ENCODE assay signal across 13 cellular contexts in genomic region chr9:70574222-70574837, GRCh38.
DNase-seq lines count a peak whose midpoint lies in the region; ATAC-seq, FAIRE-seq and TF ChIP-seq lines count a peak whose summit lies in the region.
"Had no signal": no experiment of that assay in that cellular context is flagged by ENCODE, and none has a peak within 500 bp of the region (broad histone marks: within the 10 kb centered on the region; RNA-seq: fewer than 3 reads in every experiment).

No MANE protein-coding gene starts in this region.

- peaks cover 26% of the 10 kb centered on the region for H3F3A ChIP-seq in GM23248 (ENCODE audit: insufficient read depth)

- H2AFZ ChIP-seq in GM23248 (no peak overlapping the region), astrocyte (ENCODE audit: low read depth, low read length) (no peak overlapping the region)

- WGBS in GM23248 (ENCODE audit: low coverage in 1 of 2, low lambda C conversion rate in 2 of 2, missing lambda C conversion rate in 2 of 2), 2 experiments: 2 to 3% methylated on average over 2 of the region's 2 CpGs
- WGBS in prostate gland: 20% methylated on average over 2 of the region's 2 CpGs

- no peaks in the 10 kb centered on the region for H3K36me3 Mint-ChIP-seq in astrocyte (ENCODE audit: low read depth, unreplicated experiment)
- H3K36me3 Mint-ChIP-seq: CD4-positive, CD25-positive, alpha-beta regulatory T cell had no signal

- H3K36me3 ChIP-seq in GM23248 (ENCODE audit: low read depth): no peaks in the 10 kb centered on the region
- no peaks in the 10 kb centered on the region for H3K36me3 ChIP-seq in astrocyte (ENCODE audit: insufficient read depth, low read length)
- no peaks in the 10 kb centered on the region for H3K36me3 ChIP-seq in prostate gland
- H3K36me3 ChIP-seq in BE2C: no peaks in the 10 kb centered on the region
- H3K36me3 ChIP-seq: suprapubic skin had no signal

- H3K9ac ChIP-seq in GM23248 (peak overlapping the region; percentile 40; the same call in 1 of the 2 replicates), astrocyte (ENCODE audit: low read length) (peak overlapping the region; percentile 12)

- H3K4me1 ChIP-seq in GM23248 (ENCODE audit: insufficient read depth): peaks cover 21% of the 10 kb centered on the region
- peaks cover 8% of the 10 kb centered on the region for H3K4me1 ChIP-seq in astrocyte (ENCODE audit: insufficient read depth, low read length)
- H3K4me1 ChIP-seq in prostate gland (replicated peaks): no peaks in the 10 kb centered on the region
- H3K4me1 ChIP-seq in BE2C: peaks cover 3% of the 10 kb centered on the region; the same call in 1 of the 2 replicates

- ATAC-seq in left cardiac atrium (peak; percentile 75 to 89), GM19023 (IDR thresholded peaks at IDR 0.05; ENCODE audit: unreplicated experiment) (no peak), GM21515 (IDR thresholded peaks at IDR 0.05; ENCODE audit: unreplicated experiment) (no peak)

- no peaks in the 10 kb centered on the region for H3K9me2 ChIP-seq in GM23248 (ENCODE audit: insufficient read depth)

- intact Hi-C loops in left cardiac atrium (cut with DNase I) (loop anchor here in 1 of 2 donors (10.0 kb wide), 1 partner anchor 80 kb away; no protein-coding TSS in a partner anchor), prostate gland (cut with DNase I) (no loop called here)

- H4K20me1 ChIP-seq in GM23248 (ENCODE audit: insufficient read depth) (no peaks in the 10 kb centered on the region), astrocyte (ENCODE audit: insufficient read depth, low read length) (no peaks in the 10 kb centered on the region)

- no peak for TF ChIP-seq CTCF in astrocyte (IDR thresholded peaks at IDR 0.05; ENCODE audit: insufficient read depth, low read depth, low read length)
- no peak for TF ChIP-seq CTCF in prostate gland (IDR thresholded peaks at IDR 0.05)
- no peak for TF ChIP-seq CTCF in BE2C (IDR thresholded peaks at IDR 0.05; ENCODE audit: low read depth, low read length)

- TF ChIP-seq POLR2A in prostate gland (IDR thresholded peaks at IDR 0.05) (no peak), GM12891 (IDR thresholded peaks at IDR 0.05; ENCODE audit: low read depth, low read length) (no peak)

- no peak overlapping the region for H3K4me3 ChIP-seq in GM23248
- no peak overlapping the region for H3K4me3 ChIP-seq in astrocyte (ENCODE audit: insufficient read depth, low read depth, low read length)
- no peak overlapping the region for H3K4me3 ChIP-seq in prostate gland
- no peak overlapping the region for H3K4me3 ChIP-seq in BE2C (ENCODE audit: low read depth, low read length)
- H3K4me3 ChIP-seq: SK-N-MC, suprapubic skin had no signal

- H3K27me3 ChIP-seq in GM23248 (replicated peaks; ENCODE audit: insufficient read depth) (no peaks in the 10 kb centered on the region), astrocyte (ENCODE audit: insufficient read depth, low read length) (no peaks in the 10 kb centered on the region), prostate gland (replicated peaks; ENCODE audit: insufficient read depth) (no peaks in the 10 kb centered on the region), BE2C (no peaks in the 10 kb centered on the region)
- H3K27me3 ChIP-seq: suprapubic skin had no signal

- H3K4me2 ChIP-seq in GM23248 (ENCODE audit: unreplicated experiment): peak overlapping the region; percentile 37
- peak overlapping the region; percentile 23 for H3K4me2 ChIP-seq in astrocyte (ENCODE audit: low read length)

- FAIRE-seq in astrocyte (lab: Jason Lieb, UNC): peak; percentile 66
- no peak for FAIRE-seq in GM12891 (lab: Jason Lieb, UNC)

- no peaks in the 10 kb centered on the region for H3K9me3 Mint-ChIP-seq in astrocyte (ENCODE audit: unreplicated experiment)

- peak; percentile 86 for DNase-seq in GM23248
- DNase-seq in astrocyte (ENCODE audit: low read depth): peak; percentile 89
- DNase-seq in left cardiac atrium: peak; percentile 52
- no peak for DNase-seq in prostate gland (ENCODE audit: low spot score)
- no peak for DNase-seq in BE2C
- no peak for DNase-seq in GM12891 (ENCODE audit: insufficient read length, low spot score)
- DNase-seq: CD4-positive, CD25-positive, alpha-beta regulatory T cell; kidney glomerular epithelial cell; NCI-H146 had no signal

- in situ Hi-C loops in GM23248 (cut with MboI): no loop called here

- H3K27ac ChIP-seq in GM23248: peak overlapping the region; percentile 64
- peak overlapping the region; percentile 43 for H3K27ac ChIP-seq in astrocyte (ENCODE audit: low read depth, low read length)
- H3K27ac ChIP-seq in prostate gland: peak overlapping the region; percentile 23 to 44
- H3K27ac ChIP-seq: SK-N-MC, suprapubic skin had no signal

- H3K9me3 ChIP-seq in GM23248 (ENCODE audit: low read depth) (no peaks in the 10 kb centered on the region), astrocyte (ENCODE audit: insufficient read depth, low read depth, low read length) (no peaks in the 10 kb centered on the region), prostate gland (no peaks in the 10 kb centered on the region), BE2C (no peaks in the 10 kb centered on the region)
- H3K9me3 ChIP-seq: suprapubic skin had no signal

- H3K79me2 ChIP-seq in GM23248 (ENCODE audit: insufficient read depth) (no peaks in the 10 kb centered on the region), astrocyte (ENCODE audit: insufficient read depth, low read length) (no peaks in the 10 kb centered on the region)

- H3K27me3 Mint-ChIP-seq in astrocyte (ENCODE audit: low read depth, unreplicated experiment): no peaks in the 10 kb centered on the region

- H3K27ac Mint-ChIP-seq in astrocyte (ENCODE audit: unreplicated experiment): no peak overlapping the region

- no peak overlapping the region for H3K4me3 Mint-ChIP-seq in astrocyte (ENCODE audit: unreplicated experiment)
- H3K4me3 Mint-ChIP-seq: CD4-positive, CD25-positive, alpha-beta regulatory T cell had no signal

- H3K4me1 Mint-ChIP-seq in astrocyte (ENCODE audit: low read depth, unreplicated experiment): peaks cover 8% of the 10 kb centered on the region
- H3K4me1 Mint-ChIP-seq: CD4-positive, CD25-positive, alpha-beta regulatory T cell had no signal

TF ChIP-seq in GM12891, 5 proteins besides CTCF, POLR2A, EP300 and RAD21:
- TF ChIP-seq POLR2AphosphoS5 (IDR thresholded peaks at IDR 0.05; ENCODE audit: low read depth, low read length) (no peak), TAF1 (IDR thresholded peaks at IDR 0.05; ENCODE audit: low read depth, low read length) (no peak), POU2F2 (IDR thresholded peaks at IDR 0.05; ENCODE audit: low read depth, low read length) (no peak), PAX5 (IDR thresholded peaks at IDR 0.05; ENCODE audit: insufficient read depth, low read length, severe bottlenecking) (no peak), SPI1 (IDR thresholded peaks at IDR 0.05; ENCODE audit: low read depth, low read length) (no peak)

Comparison
In these comparisons a context has a peak if more than half of its experiments do, and no peak if none do; other contexts are left out.
1. DNase-seq: peak in GM23248 (single experiment), astrocyte (single experiment) and left cardiac atrium (single experiment); none in prostate gland (single experiment), BE2C (single experiment) and GM12891 (single experiment).
2. ATAC-seq: peak in left cardiac atrium (2 of 2); none in GM19023 (single experiment) and GM21515 (single experiment).
3. Peak in every context shown above with its lines, with median percentiles within 50 percentile points of each other: H3K27ac ChIP-seq.